12 cellular contexts compared by ENCODE assay signal in genomic region chr9:121055642-121056143, GRCh38. TPM values are rescaled to one million over a fixed set of nuclear protein-coding genes. Genes with fewer than 3 reads are reported as not detected.
DNase-seq lines count a peak whose midpoint lies in the region; ATAC-seq and TF ChIP-seq lines count a peak whose summit lies in the region.
"Had no signal": no experiment of that assay in that cellular context is flagged by ENCODE, and none has a peak within 500 bp of the region (broad histone marks: within the 10 kb centered on the region; RNA-seq: fewer than 3 reads in every experiment).

No MANE protein-coding gene starts in this region.

- CTCF ChIA-PET in activated CD4-positive, alpha-beta memory T cell treated with anti-CD3 and anti-CD28 coated beads for 36 hours (lab: Charles Lee), result interaction anchor here (0.7 to 2.5 kb wide), 3 partner anchors 9 to 74 kb away, joined by 3 to 9 read pairs (median 5); no protein-coding TSS in a partner anchor
- CTCF ChIA-PET in activated CD4-positive, alpha-beta memory T cell treated with anti-CD3 and anti-CD28 coated beads, Interleukin-2, amount 10 ng/mL, durations not matched to agents 7 days and 5 days (lab: Charles Lee), result interaction anchor here (0.5 to 2.9 kb wide), 12 partner anchors 9 to 437 kb away, joined by 3 to 12 read pairs (median 4); no protein-coding TSS in a partner anchor
- CTCF ChIA-PET in OCI-LY7 (lab: Charles Lee; ENCODE audit: unreplicated experiment), result no interaction called here
- CTCF ChIA-PET in CD8-positive, alpha-beta memory T cell (lab: Charles Lee), result interaction anchor here (1.0 to 1.3 kb wide), 3 partner anchors 9 to 300 kb away, joined by 3 to 4 read pairs (median 3); no protein-coding TSS in a partner anchor

- H3K27me3 ChIP-seq in stomach, result no peaks in the 10 kb centered on the region
- no peaks in the 10 kb centered on the region for H3K27me3 ChIP-seq in CD8-positive, alpha-beta memory T cell (ENCODE audit: insufficient read depth, low read length, poor library complexity, severe bottlenecking)

- DNase-seq in activated CD4-positive, alpha-beta memory T cell treated with anti-CD3 and anti-CD28 coated beads for 36 hours, result peak; percentile 18
- no peak for DNase-seq in activated CD4-positive, alpha-beta memory T cell treated with anti-CD3 and anti-CD28 coated beads, Interleukin-2, amount 10 ng/mL, durations not matched to agents 7 days and 5 days
- peak; percentile 26 for DNase-seq in OCI-LY7 (ENCODE audit: low spot score)
- peak; percentile 20 for DNase-seq in fibroblast of villous mesenchyme (ENCODE audit: low read depth)
- DNase-seq in stomach, result no peak
- DNase-seq in GM19240 (ENCODE audit: insufficient read length, low spot score), result no peak
- DNase-seq in CD8-positive, alpha-beta memory T cell, result no peak
- DNase-seq: activated CD4-positive, alpha-beta T cell treated with anti-CD3 and anti-CD28 coated beads for 1 hour; C1 segment of cervical spinal cord; NCI-H1048 had no signal

- no peak for TF ChIP-seq EP300 in stomach (IDR thresholded peaks at IDR 0.05)

- no peak overlapping the region for H3K4me3 Mint-ChIP-seq in activated CD4-positive, alpha-beta memory T cell treated with anti-CD3 and anti-CD28 coated beads for 36 hours
- no peak overlapping the region for H3K4me3 Mint-ChIP-seq in activated CD4-positive, alpha-beta memory T cell treated with anti-CD3 and anti-CD28 coated beads, Interleukin-2, amount 10 ng/mL, durations not matched to agents 7 days and 5 days
- no peak overlapping the region for H3K4me3 Mint-ChIP-seq in CD8-positive, alpha-beta memory T cell
- H3K4me3 Mint-ChIP-seq: dendritic cell treated with granulocyte-macrophage colony-stimulating factor and Interleukin-4, amounts not matched to agents 40 ng/mL and 50 ng/mL, for 4 days had no signal

- no peaks in the 10 kb centered on the region for H3K27me3 Mint-ChIP-seq in activated CD4-positive, alpha-beta memory T cell treated with anti-CD3 and anti-CD28 coated beads for 36 hours
- no peaks in the 10 kb centered on the region for H3K27me3 Mint-ChIP-seq in activated CD4-positive, alpha-beta memory T cell treated with anti-CD3 and anti-CD28 coated beads, Interleukin-2, amount 10 ng/mL, durations not matched to agents 7 days and 5 days
- no peaks in the 10 kb centered on the region for H3K27me3 Mint-ChIP-seq in CD8-positive, alpha-beta memory T cell
- H3K27me3 Mint-ChIP-seq: dendritic cell treated with granulocyte-macrophage colony-stimulating factor and Interleukin-4, amounts not matched to agents 40 ng/mL and 50 ng/mL, for 4 days had no signal

- no peak overlapping the region for H3K27ac Mint-ChIP-seq in activated CD4-positive, alpha-beta memory T cell treated with anti-CD3 and anti-CD28 coated beads for 36 hours
- H3K27ac Mint-ChIP-seq in activated CD4-positive, alpha-beta memory T cell treated with anti-CD3 and anti-CD28 coated beads, Interleukin-2, amount 10 ng/mL, durations not matched to agents 7 days and 5 days, result no peak overlapping the region
- no peak overlapping the region for H3K27ac Mint-ChIP-seq in CD8-positive, alpha-beta memory T cell
- H3K27ac Mint-ChIP-seq: dendritic cell treated with granulocyte-macrophage colony-stimulating factor and Interleukin-4, amounts not matched to agents 40 ng/mL and 50 ng/mL, for 4 days had no signal

- H3K9me2 ChIP-seq in OCI-LY7 (ENCODE audit: insufficient read depth, low read length), result no peaks in the 10 kb centered on the region

- no peak overlapping the region for H3K4me2 ChIP-seq in OCI-LY7 (ENCODE audit: low read length)

- H4K20me1 ChIP-seq in OCI-LY7 (ENCODE audit: insufficient read depth, low read length), result no peaks in the 10 kb centered on the region

- BruUV-seq in OCI-LY7 (replicated peaks; lab: Mats Ljungman, UMichigan), result no TSS peak

- intact Hi-C loops in activated CD4-positive, alpha-beta memory T cell treated with anti-CD3 and anti-CD28 coated beads for 36 hours (cut with micrococcal nuclease), result no loop called here
- intact Hi-C loops in OCI-LY7 (cut with micrococcal nuclease; ENCODE audit: unreplicated experiment) (no loop called here), stomach (cut with DNase I; ENCODE audit: low total_unique reads) (loop anchor here (5.0 kb wide), 1 partner anchor 298 kb away; no protein-coding TSS in a partner anchor)

- H3K27ac ChIP-seq in OCI-LY7 (ENCODE audit: low read depth, low read length, poor library complexity, severe bottlenecking) (no peak overlapping the region), stomach (no peak overlapping the region)
- no peak overlapping the region for H3K27ac ChIP-seq in CD8-positive, alpha-beta memory T cell (ENCODE audit: low read depth, low read length)

- H3K36me3 ChIP-seq in OCI-LY7 (ENCODE audit: insufficient read depth, low read length) (no peaks in the 10 kb centered on the region; the same call in 1 of the 2 replicates), stomach (peaks cover 0 to 11% (median 2%) of the 10 kb centered on the region in 4 donors)
- H3K36me3 ChIP-seq in CD8-positive, alpha-beta memory T cell (ENCODE audit: insufficient read depth, low read length), result no peaks in the 10 kb centered on the region

- POLR2A ChIA-PET in activated CD4-positive, alpha-beta memory T cell treated with anti-CD3 and anti-CD28 coated beads for 36 hours (lab: Charles Lee), result no interaction called here
- POLR2A ChIA-PET in activated CD4-positive, alpha-beta memory T cell treated with anti-CD3 and anti-CD28 coated beads, Interleukin-2, amount 10 ng/mL, durations not matched to agents 7 days and 5 days (lab: Charles Lee), result no interaction called here
- POLR2A ChIA-PET in OCI-LY7 (lab: Charles Lee), result interaction anchor here (0.5 to 0.6 kb wide), 3 partner anchors 9 to 439 kb away, joined by 3 read pairs; no protein-coding TSS in a partner anchor
- POLR2A ChIA-PET in CD8-positive, alpha-beta memory T cell (lab: Charles Lee), result no interaction called here

- H2AFZ ChIP-seq in OCI-LY7 (ENCODE audit: low read length), result no peak overlapping the region

- 51 to 87% (median 65%) methylated on average over 1 to 2 of the region's 2 CpGs for WGBS in stomach, 5 donors

- no peak for TF ChIP-seq POLR2A in stomach (IDR thresholded peaks at IDR 0.05)

- H3K4me1 Mint-ChIP-seq in activated CD4-positive, alpha-beta memory T cell treated with anti-CD3 and anti-CD28 coated beads for 36 hours (ENCODE audit: low read depth), result peaks cover 6% of the 10 kb centered on the region
- H3K4me1 Mint-ChIP-seq in activated CD4-positive, alpha-beta memory T cell treated with anti-CD3 and anti-CD28 coated beads, Interleukin-2, amount 10 ng/mL, durations not matched to agents 7 days and 5 days, result no peaks in the 10 kb centered on the region
- peaks cover 2 to 6% (median 4%) of the 10 kb centered on the region in 3 donors for H3K4me1 Mint-ChIP-seq in CD8-positive, alpha-beta memory T cell

- H3K9me3 ChIP-seq in OCI-LY7 (ENCODE audit: low read length) (peaks cover 6% of the 10 kb centered on the region; the same call in 1 of the 2 replicates), stomach (no peaks in the 10 kb centered on the region)
- H3K9me3 ChIP-seq in CD8-positive, alpha-beta memory T cell (ENCODE audit: low read length), result no peaks in the 10 kb centered on the region

- peak; percentile 76 for TF ChIP-seq CTCF in OCI-LY7 (conservative IDR thresholded peaks at IDR 0.05; ENCODE audit: low read length)
- TF ChIP-seq CTCF in fibroblast of villous mesenchyme (IDR thresholded peaks at IDR 0.05; ENCODE audit: insufficient read depth, low read depth, low read length), result peak; percentile 61
- TF ChIP-seq CTCF in stomach (IDR thresholded peaks at IDR 0.05), result peak in 5 of 7 experiments; percentile 12 to 42 (median 38)

- no peaks in the 10 kb centered on the region for H3K36me3 Mint-ChIP-seq in activated CD4-positive, alpha-beta memory T cell treated with anti-CD3 and anti-CD28 coated beads for 36 hours
- no peaks in the 10 kb centered on the region for H3K36me3 Mint-ChIP-seq in activated CD4-positive, alpha-beta memory T cell treated with anti-CD3 and anti-CD28 coated beads, Interleukin-2, amount 10 ng/mL, durations not matched to agents 7 days and 5 days (ENCODE audit: low read depth)
- H3K36me3 Mint-ChIP-seq in CD8-positive, alpha-beta memory T cell, result peaks cover 0 to 11% (median 0%) of the 10 kb centered on the region in 3 donors

- H3K4me1 ChIP-seq in OCI-LY7 (ENCODE audit: insufficient read depth, low read length, poor library complexity, severe bottlenecking) (peaks cover 4% of the 10 kb centered on the region), stomach (peaks cover 0 to 12% (median 6%) of the 10 kb centered on the region in 4 donors)
- no peaks in the 10 kb centered on the region for H3K4me1 ChIP-seq in CD8-positive, alpha-beta memory T cell (ENCODE audit: insufficient read depth, low read length)

- peaks cover 7% of the 10 kb centered on the region for H3K9me3 Mint-ChIP-seq in activated CD4-positive, alpha-beta memory T cell treated with anti-CD3 and anti-CD28 coated beads for 36 hours
- H3K9me3 Mint-ChIP-seq in activated CD4-positive, alpha-beta memory T cell treated with anti-CD3 and anti-CD28 coated beads, Interleukin-2, amount 10 ng/mL, durations not matched to agents 7 days and 5 days, result no peaks in the 10 kb centered on the region
- peaks cover 4 to 9% (median 7%) of the 10 kb centered on the region in 5 donors for H3K9me3 Mint-ChIP-seq in CD8-positive, alpha-beta memory T cell
- H3K9me3 Mint-ChIP-seq: dendritic cell treated with granulocyte-macrophage colony-stimulating factor and Interleukin-4, amounts not matched to agents 40 ng/mL and 50 ng/mL, for 4 days had no signal

- H3K79me2 ChIP-seq in OCI-LY7 (ENCODE audit: insufficient read depth, low read depth, low read length), result no peaks in the 10 kb centered on the region

- no peak for ATAC-seq in HG03521 (IDR thresholded peaks at IDR 0.05; ENCODE audit: unreplicated experiment)

- H3K4me3 ChIP-seq in OCI-LY7 (ENCODE audit: low read depth, low read length, poor library complexity, severe bottlenecking) (no peak overlapping the region), fibroblast of villous mesenchyme (ENCODE audit: low read depth, low read length) (no peak overlapping the region), stomach (no peak overlapping the region)
- no peak overlapping the region for H3K4me3 ChIP-seq in CD8-positive, alpha-beta memory T cell (ENCODE audit: low read length)

RNA-seq across cellular contexts. Expression of gene C5, which starts 5.6 kb away (rescaled TPM):
- 1 to 10 TPM; 2.5 to 2.7 TPM for total RNA-seq in activated CD4-positive, alpha-beta memory T cell treated with anti-CD3 and anti-CD28 coated beads for 36 hours
- 1 to 10 TPM; 1.8 to 2.1 TPM for total RNA-seq in activated CD4-positive, alpha-beta memory T cell treated with anti-CD3 and anti-CD28 coated beads, Interleukin-2, amount 10 ng/mL, durations not matched to agents 7 days and 5 days
- 2.7 and 3.8 TPM in 2 replicates for total RNA-seq in OCI-LY7 (2014; rRNA removed; shearing (Covaris generic))
- 7.9 and 10.2 TPM in 2 replicates for total RNA-seq in OCI-LY7 (2022)
- 2.3 and 3.9 TPM in 2 replicates for total RNA-seq in fibroblast of villous mesenchyme
- total RNA-seq in stomach, result 10 to 100 TPM in 1 of 5 donors, 1 to 10 TPM in 4; 4.3 to 13.4 (median 7.6) TPM
- polyA plus RNA-seq in stomach, result 1 to 10 TPM; 4.0 to 6.5 (median 5.2) TPM
- total RNA-seq in CD8-positive, alpha-beta memory T cell, result 1 to 10 TPM; 1.1 to 1.3 TPM
- polyA plus RNA-seq in CD8-positive, alpha-beta memory T cell, result not detected

RNA-seq across cellular contexts. Expression of gene CNTRL, which starts 19.1 kb away (rescaled TPM):
- total RNA-seq in activated CD4-positive, alpha-beta memory T cell treated with anti-CD3 and anti-CD28 coated beads for 36 hours, result 10 to 100 TPM; 60.0 to 65.1 TPM
- total RNA-seq in activated CD4-positive, alpha-beta memory T cell treated with anti-CD3 and anti-CD28 coated beads, Interleukin-2, amount 10 ng/mL, durations not matched to agents 7 days and 5 days, result 10 to 100 TPM; 84.1 to 86.9 TPM
- 81.4 and 94.9 TPM in 2 replicates for total RNA-seq in OCI-LY7 (2014; rRNA removed; shearing (Covaris generic))
- total RNA-seq in OCI-LY7 (2022) (113 and 138 TPM in 2 replicates), fibroblast of villous mesenchyme (5.8 and 6.5 TPM in 2 replicates), stomach (10 to 100 TPM in 4 of 5 donors, 1 to 10 TPM in 1; 9.4 to 27.4 (median 19.1) TPM)
- polyA plus RNA-seq in stomach, result 1 to 10 TPM; 4.4 to 7.6 (median 5.6) TPM
- 10 to 100 TPM; 59.4 to 62.8 TPM for total RNA-seq in CD8-positive, alpha-beta memory T cell
- polyA plus RNA-seq in CD8-positive, alpha-beta memory T cell, result 24.6 TPM

Comparison
In these comparisons a context has a peak if more than half of its experiments do, and no peak if none do; other contexts are left out.
1. DNase-seq: peak in activated CD4-positive, alpha-beta memory T cell treated with anti-CD3 and anti-CD28 coated beads for 36 hours (single experiment), OCI-LY7 (single experiment) and fibroblast of villous mesenchyme (single experiment); none in activated CD4-positive, alpha-beta memory T cell treated with anti-CD3 and anti-CD28 coated beads, Interleukin-2, amount 10 ng/mL, durations not matched to agents 7 days and 5 days (single experiment), stomach (single experiment), GM19240 (single experiment) and CD8-positive, alpha-beta memory T cell (0 of 5).
2. Peak in every context shown above with its lines, with median percentiles within 50 percentile points of each other: CTCF ChIP-seq.